1 cellular context compared by ENCODE assay signal in the genomic region with DNA sequence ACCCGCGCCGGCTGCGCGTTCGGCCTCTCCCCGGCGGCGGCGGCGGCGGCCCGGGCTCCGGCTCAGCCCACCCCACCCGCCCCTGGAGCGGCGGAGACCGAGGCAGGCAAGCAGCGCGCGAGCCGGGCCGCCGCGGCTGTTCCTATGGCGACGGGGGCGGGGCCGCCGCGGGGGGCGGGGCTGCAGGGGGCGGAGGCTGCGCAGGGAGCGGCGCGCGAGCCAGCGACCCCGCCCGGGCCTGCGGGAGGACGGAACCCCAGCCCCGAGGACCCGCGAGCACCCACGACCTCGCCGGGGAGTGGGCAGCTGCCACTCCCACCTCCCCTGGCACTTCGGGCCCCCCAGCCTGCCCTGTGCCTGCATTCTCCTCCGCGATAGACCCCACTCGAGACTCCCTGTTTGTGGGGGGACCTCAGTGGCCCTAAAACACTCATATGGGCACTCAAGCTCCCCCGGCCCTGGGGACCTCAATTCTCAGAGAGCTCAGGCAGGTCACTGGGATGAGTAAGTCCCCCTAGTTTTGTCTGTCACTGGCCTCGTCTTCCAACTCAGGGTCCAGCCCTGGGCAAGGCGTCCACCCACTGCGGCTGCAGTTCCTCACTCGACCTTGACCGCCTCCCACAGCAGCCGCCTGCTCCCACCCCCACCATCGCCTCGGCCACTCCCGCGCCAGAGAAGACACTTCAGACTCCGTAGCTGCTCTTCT.
TF ChIP-seq lines count a peak whose summit lies in the region.

A gene (minus strand): TSS at position 115 of the 706 bp plus-strand sequence. CDS start 597 bp downstream, outside the sequence.

TF ChIP-seq in K562, 482 proteins besides CTCF, POLR2A, EP300 and RAD21 (continued from another document and continues in another):
- TF ChIP-seq, protein P1, sequence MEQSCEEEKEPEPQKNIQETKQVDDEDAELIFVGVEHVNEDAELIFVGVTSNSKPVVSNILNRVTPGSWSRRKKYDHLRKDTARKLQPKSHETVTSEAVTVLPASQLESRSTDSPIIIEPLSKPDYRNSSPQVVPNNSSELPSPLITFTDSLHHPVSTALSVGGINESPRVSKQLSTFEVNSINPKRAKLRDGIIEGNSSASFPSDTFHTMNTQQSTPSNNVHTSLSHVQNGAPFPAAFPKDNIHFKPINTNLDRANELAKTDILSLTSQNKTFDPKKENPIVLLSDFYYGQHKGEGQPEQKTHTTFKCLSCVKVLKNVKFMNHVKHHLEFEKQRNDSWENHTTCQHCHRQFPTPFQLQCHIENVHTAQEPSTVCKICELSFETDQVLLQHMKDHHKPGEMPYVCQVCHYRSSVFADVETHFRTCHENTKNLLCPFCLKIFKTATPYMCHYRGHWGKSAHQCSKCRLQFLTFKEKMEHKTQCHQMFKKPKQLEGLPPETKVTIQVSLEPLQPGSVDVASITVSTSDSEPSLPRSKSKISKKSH (CRISPR knock-in tag; IDR thresholded peaks at IDR 0.05): no peak
- TF ChIP-seq C11orf30 (IDR thresholded peaks at IDR 0.05; ENCODE audit: low read depth) (no peak), EZH2 (IDR thresholded peaks at IDR 0.05; ENCODE audit: borderline replicate concordance, low read depth, low read length) (no peak), ZNF12 (CRISPR knock-in tag; IDR thresholded peaks at IDR 0.05) (no peak), NCOA2 (IDR thresholded peaks at IDR 0.05; ENCODE audit: partially characterized antibody in 2 of 2) (no peak), HOXB6 (CRISPR knock-in tag; IDR thresholded peaks at IDR 0.05; ENCODE audit: borderline replicate concordance) (no peak), ZNF696 (CRISPR knock-in tag; conservative IDR thresholded peaks at IDR 0.05) (no peak), SLC30A9 (CRISPR knock-in tag; IDR thresholded peaks at IDR 0.05) (no peak), PHB (CRISPR knock-in tag; IDR thresholded peaks at IDR 0.05) (0 out of 2 replicates have a peak, but pooled peaks have one; percentile 80), ZNF785 (CRISPR knock-in tag; IDR thresholded peaks at IDR 0.05) (no peak), ZNF445 (CRISPR knock-in tag; IDR thresholded peaks at IDR 0.05; ENCODE audit: low read depth) (no peak), MCM3 (IDR thresholded peaks at IDR 0.05) (no peak), ZNF57 (CRISPR knock-in tag; IDR thresholded peaks at IDR 0.05) (no peak), ZNF77 (CRISPR knock-in tag; IDR thresholded peaks at IDR 0.05) (0 out of 2 replicates have a peak, but pooled peaks have one; percentile 6), ZNF431 (CRISPR knock-in tag; IDR thresholded peaks at IDR 0.05) (no peak), NR3C1 (CRISPR knock-in tag; IDR thresholded peaks at IDR 0.05) (no peak), RB1 (IDR thresholded peaks at IDR 0.05; ENCODE audit: low read depth) (no peak), NR2C2 (CRISPR knock-in tag; IDR thresholded peaks at IDR 0.05) (no peak), NR2C2 (tag; IDR thresholded peaks at IDR 0.05) (no peak), NFYB (IDR thresholded peaks at IDR 0.05; ENCODE audit: extremely low read depth, insufficient read length) (no peak), CREBBP (IDR thresholded peaks at IDR 0.05; ENCODE audit: low read depth, low read length) (no peak), PTBP1 (IDR thresholded peaks at IDR 0.05; ENCODE audit: low read depth, low read length) (no peak), SP1 (CRISPR knock-in tag; IDR thresholded peaks at IDR 0.05) (peak; percentile 61; the same call in 1 of the 2 replicates), CHD1 (IDR thresholded peaks at IDR 0.05; ENCODE audit: low read length) (no peak), MIER1 (IDR thresholded peaks at IDR 0.05; ENCODE audit: low read depth) (no peak), PRMT5 (CRISPR knock-in tag; IDR thresholded peaks at IDR 0.05) (no peak), SUPT5H (IDR thresholded peaks at IDR 0.05) (peak; percentile 78), ZSCAN29 (IDR thresholded peaks at IDR 0.05) (no peak), PHF8 (IDR thresholded peaks at IDR 0.05; ENCODE audit: borderline replicate concordance, low read length) (no peak; the same call in 1 of the 2 replicates), ESRRB (CRISPR knock-in tag; IDR thresholded peaks at IDR 0.05; ENCODE audit: borderline replicate concordance) (peak; percentile 41; the same call in 1 of the 2 replicates), SRSF1 (IDR thresholded peaks at IDR 0.05; ENCODE audit: low read depth, low read length) (no peak)
- TF ChIP-seq, protein P2, sequence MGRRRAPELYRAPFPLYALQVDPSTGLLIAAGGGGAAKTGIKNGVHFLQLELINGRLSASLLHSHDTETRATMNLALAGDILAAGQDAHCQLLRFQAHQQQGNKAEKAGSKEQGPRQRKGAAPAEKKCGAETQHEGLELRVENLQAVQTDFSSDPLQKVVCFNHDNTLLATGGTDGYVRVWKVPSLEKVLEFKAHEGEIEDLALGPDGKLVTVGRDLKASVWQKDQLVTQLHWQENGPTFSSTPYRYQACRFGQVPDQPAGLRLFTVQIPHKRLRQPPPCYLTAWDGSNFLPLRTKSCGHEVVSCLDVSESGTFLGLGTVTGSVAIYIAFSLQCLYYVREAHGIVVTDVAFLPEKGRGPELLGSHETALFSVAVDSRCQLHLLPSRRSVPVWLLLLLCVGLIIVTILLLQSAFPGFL (CRISPR knock-in tag; IDR thresholded peaks at IDR 0.05): no peak; the same call in 1 of the 2 replicates
- TF ChIP-seq, protein P3, sequence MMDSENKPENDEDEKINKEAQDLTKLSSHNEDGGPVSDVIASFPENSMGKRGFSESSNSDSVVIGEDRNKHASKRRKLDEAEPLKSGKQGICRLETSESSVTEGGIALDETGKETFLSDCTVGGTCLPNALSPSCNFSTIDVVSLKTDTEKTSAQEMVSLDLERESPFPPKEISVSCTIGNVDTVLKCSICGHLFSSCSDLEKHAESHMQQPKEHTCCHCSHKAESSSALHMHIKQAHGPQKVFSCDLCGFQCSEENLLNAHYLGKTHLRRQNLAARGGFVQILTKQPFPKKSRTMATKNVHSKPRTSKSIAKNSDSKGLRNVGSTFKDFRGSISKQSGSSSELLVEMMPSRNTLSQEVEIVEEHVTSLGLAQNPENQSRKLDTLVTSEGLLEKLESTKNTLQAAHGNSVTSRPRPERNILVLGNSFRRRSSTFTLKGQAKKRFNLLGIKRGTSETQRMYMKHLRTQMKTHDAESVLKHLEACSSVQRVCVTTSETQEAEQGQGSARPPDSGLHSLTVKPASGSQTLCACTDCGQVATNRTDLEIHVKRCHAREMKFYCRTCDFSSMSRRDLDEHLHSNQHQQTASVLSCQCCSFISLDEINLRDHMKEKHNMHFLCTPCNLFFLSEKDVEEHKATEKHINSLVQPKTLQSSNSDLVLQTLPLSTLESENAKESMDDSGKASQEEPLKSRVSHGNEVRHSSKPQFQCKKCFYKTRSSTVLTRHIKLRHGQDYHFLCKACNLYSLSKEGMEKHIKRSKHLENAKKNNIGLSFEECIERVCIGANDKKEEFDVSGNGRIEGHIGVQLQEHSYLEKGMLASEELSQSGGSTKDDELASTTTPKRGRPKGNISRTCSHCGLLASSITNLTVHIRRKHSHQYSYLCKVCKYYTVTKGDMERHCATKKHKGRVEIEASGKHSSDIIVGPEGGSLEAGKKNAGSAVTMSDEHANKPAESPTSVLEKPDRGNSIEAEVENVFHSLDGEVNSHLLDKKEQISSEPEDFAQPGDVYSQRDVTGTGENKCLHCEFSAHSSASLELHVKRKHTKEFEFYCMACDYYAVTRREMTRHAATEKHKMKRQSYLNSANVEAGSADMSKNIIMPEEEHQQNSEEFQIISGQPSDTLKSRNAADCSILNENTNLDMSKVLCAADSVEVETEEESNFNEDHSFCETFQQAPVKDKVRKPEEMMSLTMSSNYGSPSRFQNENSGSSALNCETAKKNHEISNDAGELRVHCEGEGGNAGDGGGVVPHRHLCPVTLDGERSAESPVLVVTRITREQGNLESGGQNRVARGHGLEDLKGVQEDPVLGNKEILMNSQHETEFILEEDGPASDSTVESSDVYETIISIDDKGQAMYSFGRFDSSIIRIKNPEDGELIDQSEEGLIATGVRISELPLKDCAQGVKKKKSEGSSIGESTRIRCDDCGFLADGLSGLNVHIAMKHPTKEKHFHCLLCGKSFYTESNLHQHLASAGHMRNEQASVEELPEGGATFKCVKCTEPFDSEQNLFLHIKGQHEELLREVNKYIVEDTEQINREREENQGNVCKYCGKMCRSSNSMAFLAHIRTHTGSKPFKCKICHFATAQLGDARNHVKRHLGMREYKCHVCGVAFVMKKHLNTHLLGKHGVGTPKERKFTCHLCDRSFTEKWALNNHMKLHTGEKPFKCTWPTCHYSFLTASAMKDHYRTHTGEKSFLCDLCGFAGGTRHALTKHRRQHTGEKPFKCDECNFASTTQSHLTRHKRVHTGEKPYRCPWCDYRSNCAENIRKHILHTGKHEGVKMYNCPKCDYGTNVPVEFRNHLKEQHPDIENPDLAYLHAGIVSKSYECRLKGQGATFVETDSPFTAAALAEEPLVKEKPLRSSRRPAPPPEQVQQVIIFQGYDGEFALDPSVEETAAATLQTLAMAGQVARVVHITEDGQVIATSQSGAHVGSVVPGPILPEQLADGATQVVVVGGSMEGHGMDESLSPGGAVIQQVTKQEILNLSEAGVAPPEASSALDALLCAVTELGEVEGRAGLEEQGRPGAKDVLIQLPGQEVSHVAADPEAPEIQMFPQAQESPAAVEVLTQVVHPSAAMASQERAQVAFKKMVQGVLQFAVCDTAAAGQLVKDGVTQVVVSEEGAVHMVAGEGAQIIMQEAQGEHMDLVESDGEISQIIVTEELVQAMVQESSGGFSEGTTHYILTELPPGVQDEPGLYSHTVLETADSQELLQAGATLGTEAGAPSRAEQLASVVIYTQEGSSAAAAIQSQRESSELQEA (IDR thresholded peaks at IDR 0.05; ENCODE audit: low read depth): no peak
- TF ChIP-seq, protein P4, sequence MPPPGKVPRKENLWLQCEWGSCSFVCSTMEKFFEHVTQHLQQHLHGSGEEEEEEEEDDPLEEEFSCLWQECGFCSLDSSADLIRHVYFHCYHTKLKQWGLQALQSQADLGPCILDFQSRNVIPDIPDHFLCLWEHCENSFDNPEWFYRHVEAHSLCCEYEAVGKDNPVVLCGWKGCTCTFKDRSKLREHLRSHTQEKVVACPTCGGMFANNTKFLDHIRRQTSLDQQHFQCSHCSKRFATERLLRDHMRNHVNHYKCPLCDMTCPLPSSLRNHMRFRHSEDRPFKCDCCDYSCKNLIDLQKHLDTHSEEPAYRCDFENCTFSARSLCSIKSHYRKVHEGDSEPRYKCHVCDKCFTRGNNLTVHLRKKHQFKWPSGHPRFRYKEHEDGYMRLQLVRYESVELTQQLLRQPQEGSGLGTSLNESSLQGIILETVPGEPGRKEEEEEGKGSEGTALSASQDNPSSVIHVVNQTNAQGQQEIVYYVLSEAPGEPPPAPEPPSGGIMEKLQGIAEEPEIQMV (tag; conservative IDR thresholded peaks at IDR 0.05; ENCODE audit: low read depth): no peak
- TF ChIP-seq, protein P5, sequence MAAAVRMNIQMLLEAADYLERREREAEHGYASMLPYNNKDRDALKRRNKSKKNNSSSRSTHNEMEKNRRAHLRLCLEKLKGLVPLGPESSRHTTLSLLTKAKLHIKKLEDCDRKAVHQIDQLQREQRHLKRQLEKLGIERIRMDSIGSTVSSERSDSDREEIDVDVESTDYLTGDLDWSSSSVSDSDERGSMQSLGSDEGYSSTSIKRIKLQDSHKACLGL (CRISPR knock-in tag; IDR thresholded peaks at IDR 0.05; ENCODE audit: borderline replicate concordance, poor library complexity, severe bottlenecking): no peak
- TF ChIP-seq, protein P6, sequence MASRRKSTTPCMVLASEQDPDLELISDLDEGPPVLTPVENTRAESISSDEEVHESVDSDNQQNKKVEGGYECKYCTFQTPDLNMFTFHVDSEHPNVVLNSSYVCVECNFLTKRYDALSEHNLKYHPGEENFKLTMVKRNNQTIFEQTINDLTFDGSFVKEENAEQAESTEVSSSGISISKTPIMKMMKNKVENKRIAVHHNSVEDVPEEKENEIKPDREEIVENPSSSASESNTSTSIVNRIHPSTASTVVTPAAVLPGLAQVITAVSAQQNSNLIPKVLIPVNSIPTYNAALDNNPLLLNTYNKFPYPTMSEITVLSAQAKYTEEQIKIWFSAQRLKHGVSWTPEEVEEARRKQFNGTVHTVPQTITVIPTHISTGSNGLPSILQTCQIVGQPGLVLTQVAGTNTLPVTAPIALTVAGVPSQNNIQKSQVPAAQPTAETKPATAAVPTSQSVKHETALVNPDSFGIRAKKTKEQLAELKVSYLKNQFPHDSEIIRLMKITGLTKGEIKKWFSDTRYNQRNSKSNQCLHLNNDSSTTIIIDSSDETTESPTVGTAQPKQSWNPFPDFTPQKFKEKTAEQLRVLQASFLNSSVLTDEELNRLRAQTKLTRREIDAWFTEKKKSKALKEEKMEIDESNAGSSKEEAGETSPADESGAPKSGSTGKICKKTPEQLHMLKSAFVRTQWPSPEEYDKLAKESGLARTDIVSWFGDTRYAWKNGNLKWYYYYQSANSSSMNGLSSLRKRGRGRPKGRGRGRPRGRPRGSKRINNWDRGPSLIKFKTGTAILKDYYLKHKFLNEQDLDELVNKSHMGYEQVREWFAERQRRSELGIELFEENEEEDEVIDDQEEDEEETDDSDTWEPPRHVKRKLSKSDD (conservative IDR thresholded peaks at IDR 0.05; ENCODE audit: low read length): no peak
- TF ChIP-seq, protein P7, sequence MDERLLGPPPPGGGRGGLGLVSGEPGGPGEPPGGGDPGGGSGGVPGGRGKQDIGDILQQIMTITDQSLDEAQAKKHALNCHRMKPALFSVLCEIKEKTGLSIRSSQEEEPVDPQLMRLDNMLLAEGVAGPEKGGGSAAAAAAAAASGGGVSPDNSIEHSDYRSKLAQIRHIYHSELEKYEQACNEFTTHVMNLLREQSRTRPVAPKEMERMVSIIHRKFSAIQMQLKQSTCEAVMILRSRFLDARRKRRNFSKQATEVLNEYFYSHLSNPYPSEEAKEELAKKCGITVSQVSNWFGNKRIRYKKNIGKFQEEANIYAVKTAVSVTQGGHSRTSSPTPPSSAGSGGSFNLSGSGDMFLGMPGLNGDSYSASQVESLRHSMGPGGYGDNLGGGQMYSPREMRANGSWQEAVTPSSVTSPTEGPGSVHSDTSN (CRISPR knock-in tag; IDR thresholded peaks at IDR 0.05; ENCODE audit: low read depth): no peak
- TF ChIP-seq, protein P7 (tag; conservative IDR thresholded peaks at IDR 0.05; ENCODE audit: low read depth): no peak
- TF ChIP-seq, protein P8, sequence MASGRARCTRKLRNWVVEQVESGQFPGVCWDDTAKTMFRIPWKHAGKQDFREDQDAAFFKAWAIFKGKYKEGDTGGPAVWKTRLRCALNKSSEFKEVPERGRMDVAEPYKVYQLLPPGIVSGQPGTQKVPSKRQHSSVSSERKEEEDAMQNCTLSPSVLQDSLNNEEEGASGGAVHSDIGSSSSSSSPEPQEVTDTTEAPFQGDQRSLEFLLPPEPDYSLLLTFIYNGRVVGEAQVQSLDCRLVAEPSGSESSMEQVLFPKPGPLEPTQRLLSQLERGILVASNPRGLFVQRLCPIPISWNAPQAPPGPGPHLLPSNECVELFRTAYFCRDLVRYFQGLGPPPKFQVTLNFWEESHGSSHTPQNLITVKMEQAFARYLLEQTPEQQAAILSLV (tag; IDR thresholded peaks at IDR 0.05): no peak
